Comparison of ENCODE assay signal across 25 cellular contexts in genomic region chr20:57443866-57444265, GRCh38.
"Had no signal": no experiment of that assay in that cellular context is flagged by ENCODE, and none has a peak within 500 bp of the region (broad histone marks: within the 10 kb centered on the region; RNA-seq: fewer than 3 reads in every experiment).

No MANE protein-coding gene starts in this region.

- H3K36me3 ChIP-seq: pancreas, tibial artery had no signal

- H3K36me3 Mint-ChIP-seq: activated naive CD4-positive, alpha-beta T cell treated with anti-CD3 and anti-CD28 coated beads, Interleukin-2, amount 50 U/mL, for 24 hours; mesothelial cell of epicardium; T-cell had no signal

- H3K9me3 ChIP-seq: body of pancreas, pancreas, tibial artery had no signal

- H3K27me3 ChIP-seq: body of pancreas, pancreas, tibial artery had no signal

- H3K9me3 Mint-ChIP-seq: activated naive CD4-positive, alpha-beta T cell treated with anti-CD3 and anti-CD28 coated beads, Interleukin-2, amount 50 U/mL, for 24 hours; dendritic cell treated with granulocyte-macrophage colony-stimulating factor and Interleukin-4, amounts not matched to agents 40 ng/mL and 50 ng/mL, for 4 days; mesothelial cell of epicardium; T-cell had no signal

- H3K4me3 Mint-ChIP-seq: activated CD8-positive, alpha-beta T cell treated with anti-CD3 and anti-CD28 coated beads, Interleukin-2, amount 10 ng/mL, durations not matched to agents 7 days and 5 days; activated naive CD4-positive, alpha-beta T cell treated with anti-CD3 and anti-CD28 coated beads, Interleukin-2, amount 50 U/mL, for 24 hours; activated T-helper 1 cell treated with anti-CD3 and anti-CD28 coated beads, Interleukin-12 subunit alpha, Interleukin-12 subunit beta, Interleukin-2, Interleukin-4 antibody, amounts not matched to agents 30 ng/mL and 10 ng/mL and 1 ng/mL, durations not matched to agents 14 hours and 24 hours and 36 hours; dendritic cell treated with granulocyte-macrophage colony-stimulating factor and Interleukin-4, amounts not matched to agents 40 ng/mL and 50 ng/mL, for 4 days; mesothelial cell of epicardium; nephron progenitor cell; T-cell; T-helper 2 cell treated with Interferon-gamma antibody and Interleukin-4, amounts not matched to agents 5 μg/mL and 100 μg/mL, for 36 hours had no signal

- H3K27ac ChIP-seq: pancreas, VCaP had no signal

- H3K27ac Mint-ChIP-seq: activated CD8-positive, alpha-beta T cell treated with anti-CD3 and anti-CD28 coated beads, Interleukin-2, amount 10 ng/mL, durations not matched to agents 7 days and 5 days; activated naive CD4-positive, alpha-beta T cell treated with anti-CD3 and anti-CD28 coated beads, Interleukin-2, amount 50 U/mL, for 24 hours; activated T-helper 1 cell treated with anti-CD3 and anti-CD28 coated beads, Interleukin-12 subunit alpha, Interleukin-12 subunit beta, Interleukin-2, Interleukin-4 antibody, amounts not matched to agents 30 ng/mL and 10 ng/mL and 1 ng/mL, durations not matched to agents 14 hours and 24 hours and 36 hours; dendritic cell treated with granulocyte-macrophage colony-stimulating factor and Interleukin-4, amounts not matched to agents 40 ng/mL and 50 ng/mL, for 4 days; mesothelial cell of epicardium; nephron progenitor cell; T-cell; T-helper 2 cell treated with Interferon-gamma antibody and Interleukin-4, amounts not matched to agents 5 μg/mL and 100 μg/mL, for 36 hours had no signal

- ATAC-seq: activated CD4-positive, CD25-positive, alpha-beta regulatory T cell treated with anti-CD3 and anti-CD28 coated beads, Interleukin-2, amount 50 U/mL, for 24 hours; activated CD8-positive, alpha-beta T cell treated with anti-CD3 and anti-CD28 coated beads, Interleukin-2, amount 10 ng/mL, durations not matched to agents 7 days and 5 days; body of pancreas; left ventricle myocardium superior; pancreas; T-cell had no signal

- H3K4me3 ChIP-seq: body of pancreas, pancreas, tibial artery had no signal

- DNase-seq: activated CD4-positive, alpha-beta T cell treated with anti-CD3 and anti-CD28 coated beads, Interleukin-2, amount 50 U/mL, for 1 hour; activated CD8-positive, alpha-beta T cell treated with anti-CD3 and anti-CD28 coated beads, Interleukin-2, amount 10 ng/mL, durations not matched to agents 7 days and 5 days; activated gamma-delta T cell; anterior cingulate cortex; body of pancreas; caudate nucleus; effector CD4-positive, alpha-beta T cell; head of caudate nucleus; hypothalamus; left ventricle myocardium superior; mammary epithelial cell; nephron progenitor cell; pancreas; stimulated activated CD4-positive, alpha-beta T cell treated with anti-CD3 and anti-CD28 coated beads, Interleukin-4, amount 100 ng/mL, for 24 hours; stimulated activated naive CD4-positive, alpha-beta T cell treated with Interleukin-2 at 50 U/mL for 16 hours; substantia nigra; T-cell; tibial artery had no signal

- H3K27me3 Mint-ChIP-seq: activated naive CD4-positive, alpha-beta T cell treated with anti-CD3 and anti-CD28 coated beads, Interleukin-2, amount 50 U/mL, for 24 hours; T-cell had no signal
